8 cellular contexts compared by ENCODE assay signal in the genomic region with DNA sequence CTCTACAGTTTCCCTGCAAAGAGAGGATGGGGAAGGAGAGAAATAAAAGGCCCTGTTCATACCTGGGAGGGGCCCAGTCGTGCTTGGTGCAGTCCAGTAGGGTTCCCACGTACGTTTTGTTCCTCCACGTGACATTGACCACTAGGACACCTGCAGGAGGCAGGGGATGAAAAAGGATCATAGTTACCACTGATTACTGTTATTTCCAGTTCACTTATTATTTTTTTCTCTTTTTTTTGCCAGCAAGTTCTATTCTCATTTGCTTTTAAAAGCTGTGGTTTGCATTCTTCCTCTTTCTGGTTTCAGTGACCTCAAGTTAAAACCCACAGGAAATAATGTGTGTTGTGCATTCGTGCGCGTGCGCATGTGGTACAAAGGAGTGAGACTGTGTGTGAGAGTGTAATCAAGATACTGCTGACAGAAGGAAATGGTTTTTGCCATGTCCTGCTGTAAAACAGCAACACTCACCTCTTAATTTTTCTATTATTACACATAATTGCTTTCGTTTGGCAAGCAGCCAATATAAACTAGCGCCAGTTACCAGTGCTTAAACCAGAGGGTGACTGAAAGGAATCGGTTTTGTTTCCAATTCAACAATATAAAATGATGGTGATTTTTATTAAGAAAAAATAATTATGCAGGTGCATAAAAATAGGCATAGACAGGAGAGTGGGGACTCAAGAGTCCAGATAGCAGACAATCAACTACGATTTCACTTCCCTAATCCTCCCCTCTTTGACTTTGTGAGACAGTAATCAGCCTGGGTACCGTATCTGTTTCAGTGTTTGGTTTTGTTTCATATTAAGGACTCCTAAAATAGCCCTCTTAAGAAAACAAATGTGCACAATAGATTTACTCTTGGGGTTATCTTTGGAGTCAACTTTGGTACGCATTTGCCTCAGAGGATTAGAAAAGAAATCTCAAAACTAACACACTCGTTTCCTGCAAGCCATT.
DNase-seq lines count a peak whose midpoint lies in the region; ATAC-seq and TF ChIP-seq lines count a peak whose summit lies in the region.

No MANE protein-coding gene starts in this region.

- H2AFZ ChIP-seq in MM.1S (ENCODE audit: low read length): no peak overlapping the region; the same call in 1 of the 2 replicates

- DNase-seq in ELR (ENCODE audit: low read depth) (peak; percentile 85), GOT3 (lab: John Stamatoyannopoulos, UW) (peak; percentile 42), MM.1S (peak; percentile 99), SK-N-DZ (ENCODE audit: low spot score) (peak; percentile 54), Right ventricle myocardium superior (peak; percentile 90), amniotic stem cell (lab: John Stamatoyannopoulos, UW) (no peak)

- ATAC-seq in Right ventricle myocardium superior (ENCODE audit: poor library complexity): peak; percentile 59

- peaks cover 19% of the 10 kb centered on the region for H3F3A ChIP-seq in MM.1S (ENCODE audit: insufficient read depth, low read length)

- no peaks in the 10 kb centered on the region for H4K20me1 ChIP-seq in MM.1S (ENCODE audit: insufficient read depth, low read length)

- H3K9ac ChIP-seq in MM.1S (ENCODE audit: low read length): peak overlapping the region; percentile 59
- peak overlapping the region; percentile 5 for H3K9ac ChIP-seq in skeletal muscle satellite cell (ENCODE audit: low read depth, low read length)

- peaks cover 17% of the 10 kb centered on the region for H3K27me3 Mint-ChIP-seq in activated naive CD4-positive, alpha-beta T cell treated with anti-CD3 and anti-CD28 coated beads, Interleukin-2, amount 50 U/mL, for 24 hours

- H3K4me1 ChIP-seq in MM.1S (ENCODE audit: low read length): peaks cover 31% of the 10 kb centered on the region
- H3K4me1 ChIP-seq in skeletal muscle satellite cell (ENCODE audit: control insufficient read depth, insufficient read depth, low read length): peaks cover 40% of the 10 kb centered on the region

- no peaks in the 10 kb centered on the region for H3K79me2 ChIP-seq in MM.1S (ENCODE audit: low read length)

- H3K4me3 ChIP-seq in MM.1S (ENCODE audit: low read length) (peak overlapping the region; percentile 18; the same call in 1 of the 2 replicates), skeletal muscle satellite cell (ENCODE audit: low read length) (peak overlapping the region; percentile 5)

- H3K27ac ChIP-seq in MM.1S (ENCODE audit: low read length): peak overlapping the region; percentile 96

- H3K4me1 Mint-ChIP-seq in activated naive CD4-positive, alpha-beta T cell treated with anti-CD3 and anti-CD28 coated beads, Interleukin-2, amount 50 U/mL, for 24 hours: peaks cover 25% of the 10 kb centered on the region

- H3K9me3 Mint-ChIP-seq in activated naive CD4-positive, alpha-beta T cell treated with anti-CD3 and anti-CD28 coated beads, Interleukin-2, amount 50 U/mL, for 24 hours: no peaks in the 10 kb centered on the region

- H3K27me3 ChIP-seq in MM.1S (replicated peaks; ENCODE audit: insufficient read depth, low read length) (0 out of 2 replicates have a peak, but pooled peaks cover 8% of the 10 kb centered on the region), skeletal muscle satellite cell (ENCODE audit: control insufficient read depth, insufficient read depth, low read length) (no peaks in the 10 kb centered on the region)

- no peak overlapping the region for H3K4me3 Mint-ChIP-seq in activated naive CD4-positive, alpha-beta T cell treated with anti-CD3 and anti-CD28 coated beads, Interleukin-2, amount 50 U/mL, for 24 hours

- H3K36me3 ChIP-seq in MM.1S (replicated peaks; ENCODE audit: insufficient read depth, low read length) (no peaks in the 10 kb centered on the region), skeletal muscle satellite cell (ENCODE audit: insufficient read depth, low read length) (peaks cover 17% of the 10 kb centered on the region)

- H3K4me2 ChIP-seq in MM.1S (ENCODE audit: low read depth, low read length) (peak overlapping the region; percentile 78), skeletal muscle satellite cell (ENCODE audit: low read length) (peak overlapping the region; percentile 69)

- no peaks in the 10 kb centered on the region for H3K36me3 Mint-ChIP-seq in activated naive CD4-positive, alpha-beta T cell treated with anti-CD3 and anti-CD28 coated beads, Interleukin-2, amount 50 U/mL, for 24 hours

- H3K27ac Mint-ChIP-seq in activated naive CD4-positive, alpha-beta T cell treated with anti-CD3 and anti-CD28 coated beads, Interleukin-2, amount 50 U/mL, for 24 hours: peak overlapping the region; percentile 55

- intact Hi-C loops in Right ventricle myocardium superior (cut with DNase I): loop anchor here (5.0 to 10.0 kb wide), 2 partner anchors 97 to 255 kb away; a partner anchor contains a TSS

- no peaks in the 10 kb centered on the region for H3K9me2 ChIP-seq in MM.1S (replicated peaks; ENCODE audit: insufficient read depth, low read length)

- H3K9me3 ChIP-seq in MM.1S (replicated peaks; ENCODE audit: insufficient read depth, low read length) (no peaks in the 10 kb centered on the region), skeletal muscle satellite cell (replicated peaks; ENCODE audit: low read length) (no peaks in the 10 kb centered on the region)

- TF ChIP-seq CTCF in MM.1S (IDR thresholded peaks at IDR 0.05; ENCODE audit: low read length): no peak; the same call in 1 of the 2 replicates
